Comparison of ENCODE assay signal across 8 cellular contexts in the genomic region with DNA sequence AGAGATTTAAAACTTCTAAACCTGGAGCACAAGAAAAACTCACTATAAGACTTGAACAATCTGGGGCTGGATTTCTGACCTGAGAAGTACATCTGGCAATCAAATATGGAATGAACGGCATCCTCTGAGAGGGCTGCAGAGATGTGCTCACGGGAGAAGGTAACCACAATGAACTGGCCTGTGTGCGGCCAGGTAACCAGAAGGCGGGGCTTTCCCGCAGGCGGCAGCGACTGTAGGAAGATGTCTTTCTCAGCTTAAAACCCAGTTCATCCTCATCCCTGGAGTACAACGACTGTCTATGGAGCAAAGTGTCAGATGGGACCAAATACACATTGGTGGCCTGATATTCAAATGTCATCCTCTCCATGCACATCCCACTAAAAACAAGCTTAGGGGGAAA. TPM values are rescaled to one million over a fixed set of nuclear protein-coding genes. Genes with fewer than 3 reads are reported as not detected.
DNase-seq lines count a peak whose midpoint lies in the region; ATAC-seq and TF ChIP-seq lines count a peak whose summit lies in the region.

No MANE protein-coding gene starts in this region.

- H3K36me3 Mint-ChIP-seq in activated T-helper 17 cell treated with anti-CD3 and anti-CD28 coated beads, Interleukin-2, amount 50 U/mL, for 72 hours (ENCODE audit: low read depth), result peaks cover 5% of the 10 kb centered on the region

- H3K4me1 ChIP-seq in cardiac muscle cell (ENCODE audit: low read depth) (peaks cover 10% of the 10 kb centered on the region), tibial artery (peaks cover 0 to 42% (median 10%) of the 10 kb centered on the region in 4 donors)

- intact Hi-C loops in Right ventricle myocardium inferior (cut with DNase I) (no loop called here), tibial artery (cut with DNase I; ENCODE audit: low total_unique reads) (loop anchor here (2.0 to 10.0 kb wide), 2 partner anchors 77 to 165 kb away; a partner anchor contains a TSS)

- H3K27me3 Mint-ChIP-seq in activated T-helper 17 cell treated with anti-CD3 and anti-CD28 coated beads, Interleukin-2, amount 50 U/mL, for 72 hours, result no peaks in the 10 kb centered on the region

- H3K4me1 Mint-ChIP-seq in activated T-helper 17 cell treated with anti-CD3 and anti-CD28 coated beads, Interleukin-2, amount 50 U/mL, for 72 hours, result peaks cover 27% of the 10 kb centered on the region

- no peak for TF ChIP-seq CTCF in cardiac muscle cell (IDR thresholded peaks at IDR 0.05; ENCODE audit: low read depth, low read length)
- TF ChIP-seq CTCF in kidney epithelial cell (IDR thresholded peaks at IDR 0.05; ENCODE audit: insufficient read depth, low read length, poor library complexity, severe bottlenecking), result no peak
- no peak for TF ChIP-seq CTCF in tibial artery (IDR thresholded peaks at IDR 0.05)

- no peak overlapping the region for H3K27ac Mint-ChIP-seq in activated T-helper 17 cell treated with anti-CD3 and anti-CD28 coated beads, Interleukin-2, amount 50 U/mL, for 72 hours

- ATAC-seq in Right ventricle myocardium inferior, result no peak
- no peak for ATAC-seq in activated T-helper 17 cell treated with anti-CD3 and anti-CD28 coated beads, Interleukin-2, amount 50 U/mL, for 72 hours (replicated peaks)
- no peak for ATAC-seq in HG03159 (IDR thresholded peaks at IDR 0.05; ENCODE audit: unreplicated experiment)

- H3K9me3 ChIP-seq in cardiac muscle cell (ENCODE audit: low read depth), result no peaks in the 10 kb centered on the region
- no peaks in the 10 kb centered on the region for H3K9me3 ChIP-seq in tibial artery

- in situ Hi-C loops in ACHN (cut with HindIII; ENCODE audit: low pct_ligation_motif_present, low pct_unique_long_range_greater_than_20kb, low sequenced_read_pairs), result no loop called here

- DNase-seq in cardiac muscle cell (ENCODE audit: low read depth in 1 of 2, low spot score in 1 of 2) (no peak), Right ventricle myocardium inferior (ENCODE audit: missing footprints) (no peak), kidney epithelial cell (ENCODE audit: low read depth) (no peak), tibial artery (no peak), NK-92 (lab: John Stamatoyannopoulos, UW; ENCODE audit: unreplicated experiment) (no peak), ACHN (no peak)

- H3K27me3 ChIP-seq in cardiac muscle cell, result no peaks in the 10 kb centered on the region
- no peaks in the 10 kb centered on the region for H3K27me3 ChIP-seq in kidney epithelial cell (ENCODE audit: control insufficient read depth, insufficient read depth, low read length)
- no peaks in the 10 kb centered on the region for H3K27me3 ChIP-seq in tibial artery

- H3K36me3 ChIP-seq in cardiac muscle cell (no peaks in the 10 kb centered on the region), kidney epithelial cell (ENCODE audit: control insufficient read depth, insufficient read depth, low read length) (no peaks in the 10 kb centered on the region), tibial artery (no peaks in the 10 kb centered on the region)

- peak overlapping the region; percentile 93 for H3K4me3 ChIP-seq in cardiac muscle cell
- peak overlapping the region; percentile 85 for H3K4me3 ChIP-seq in kidney epithelial cell (ENCODE audit: low read depth, low read length)
- H3K4me3 ChIP-seq in tibial artery, result peak overlapping the region; percentile 75 to 99

- H3K27ac ChIP-seq in cardiac muscle cell, result no peak overlapping the region
- peak overlapping the region; percentile 81 to 92 for H3K27ac ChIP-seq in tibial artery

- peak overlapping the region; percentile 62 for H3K4me3 Mint-ChIP-seq in activated T-helper 17 cell treated with anti-CD3 and anti-CD28 coated beads, Interleukin-2, amount 50 U/mL, for 72 hours

- H3K9me3 Mint-ChIP-seq in activated T-helper 17 cell treated with anti-CD3 and anti-CD28 coated beads, Interleukin-2, amount 50 U/mL, for 72 hours, result no peaks in the 10 kb centered on the region

RNA-seq across cellular contexts. Expression of a gene that starts 24.5 kb away (rescaled TPM):
- total RNA-seq in cardiac muscle cell (48.7 and 76.9 TPM in 2 replicates), Right ventricle myocardium inferior (85.7 TPM), kidney epithelial cell (38.9 and 53.1 TPM in 2 replicates)
- 26.6 and 27.3 TPM in 2 replicates for polyA plus RNA-seq in cardiac muscle cell
- 10 to 100 TPM; 28.7 to 38.5 TPM for total RNA-seq in activated T-helper 17 cell treated with anti-CD3 and anti-CD28 coated beads, Interleukin-2, amount 50 U/mL, for 72 hours
